Comparison of ENCODE assay signal across 20 cellular contexts in genomic region chr10:30039567-30039966, GRCh38. TPM values are rescaled to one million over a fixed set of nuclear protein-coding genes. Genes with fewer than 3 reads are reported as not detected.
A peak's percentile ranks its signal among the peaks of the same experiment; 100 is the strongest.
DNase-seq lines count a peak whose midpoint lies in the region; ATAC-seq and TF ChIP-seq lines count a peak whose summit lies in the region.
"Had no signal": no experiment of that assay in that cellular context is flagged by ENCODE, and none has a peak within 500 bp of the region (broad histone marks: within the 10 kb centered on the region; RNA-seq: fewer than 3 reads in every experiment).

No MANE protein-coding gene starts in this region.

- H3K4me3 ChIP-seq in BE2C (ENCODE audit: low read depth, low read length) (no peak overlapping the region), muscle layer of colon (ENCODE audit: low read depth in 1 of 2, low read length in 2 of 2) (no peak overlapping the region)
- H3K4me3 ChIP-seq: SK-N-MC, spleen had no signal

- ATAC-seq in HG02870 (IDR thresholded peaks at IDR 0.05; ENCODE audit: unreplicated experiment), result no peak
- ATAC-seq in HG03439 (IDR thresholded peaks at IDR 0.05; ENCODE audit: unreplicated experiment), result no peak
- ATAC-seq: activated CD8-positive, alpha-beta T cell treated with anti-CD3 and anti-CD28 coated beads, Interleukin-2, amount 10 ng/mL, durations not matched to agents 7 days and 5 days; effector memory CD8-positive, alpha-beta T cell; PC-3 had no signal

- H3K9me3 ChIP-seq in BE2C (no peaks in the 10 kb centered on the region), muscle layer of colon (ENCODE audit: low read length) (no peaks in the 10 kb centered on the region)
- H3K9me3 ChIP-seq: spleen had no signal

- H3K27ac ChIP-seq in muscle layer of colon (ENCODE audit: low read depth, low read length), result peak overlapping the region; percentile 12
- H3K27ac ChIP-seq: SK-N-MC, spleen had no signal

- no peaks in the 10 kb centered on the region for H3K27me3 ChIP-seq in BE2C
- no peaks in the 10 kb centered on the region for H3K27me3 ChIP-seq in muscle layer of colon (ENCODE audit: control insufficient read depth in 1 of 2, insufficient read depth in 2 of 2, low read length in 2 of 2)

- H3K36me3 ChIP-seq in BE2C (no peaks in the 10 kb centered on the region), muscle layer of colon (ENCODE audit: insufficient read depth, low read length) (peaks cover 25% of the 10 kb centered on the region)
- H3K36me3 ChIP-seq: spleen had no signal

- no peak overlapping the region for H3K9ac ChIP-seq in muscle layer of colon (ENCODE audit: low read length)

- no peaks in the 10 kb centered on the region for H3K4me1 ChIP-seq in BE2C
- H3K4me1 ChIP-seq in muscle layer of colon (ENCODE audit: insufficient read depth, low read length), result peaks cover 56% of the 10 kb centered on the region

- no peak for TF ChIP-seq CTCF in BE2C (IDR thresholded peaks at IDR 0.05; ENCODE audit: low read depth, low read length)

- DNase-seq in BE2C (peak; percentile 55), COLO668 (lab: John Stamatoyannopoulos, UW; ENCODE audit: unreplicated experiment) (peak; percentile 14), dermis blood vessel endothelial cell (peak; percentile 76), iPS-NIHi11 (ENCODE audit: low spot score) (no peak)
- DNase-seq: activated CD8-positive, alpha-beta T cell treated with anti-CD3 and anti-CD28 coated beads, Interleukin-2, amount 10 ng/mL, durations not matched to agents 7 days and 5 days; activated T-cell treated with anti-CD3 and anti-CD28 coated beads, Interleukin-2, amount 50 U/mL, for 48 hours; COR-L47; effector memory CD8-positive, alpha-beta T cell; HFFc6; immature natural killer cell; KBM-7; mesendoderm; NCI-H2081; NCI-H524 treated with DMSO at 0.1 percent for 48 hours; PC-3; spleen had no signal

RNA-seq across cellular contexts. Expression of gene JCAD, which starts 19.8 kb away (rescaled TPM):
- polyA plus RNA-seq in BE2C (2012; ENCODE audit: insufficient read depth, insufficient read length, low read depth), result 0.42 TPM
- 74.7 and 96.4 TPM in 2 replicates for total RNA-seq in dermis blood vessel endothelial cell
